Comparison of ENCODE assay signal across 1 cellular context in the genomic region with DNA sequence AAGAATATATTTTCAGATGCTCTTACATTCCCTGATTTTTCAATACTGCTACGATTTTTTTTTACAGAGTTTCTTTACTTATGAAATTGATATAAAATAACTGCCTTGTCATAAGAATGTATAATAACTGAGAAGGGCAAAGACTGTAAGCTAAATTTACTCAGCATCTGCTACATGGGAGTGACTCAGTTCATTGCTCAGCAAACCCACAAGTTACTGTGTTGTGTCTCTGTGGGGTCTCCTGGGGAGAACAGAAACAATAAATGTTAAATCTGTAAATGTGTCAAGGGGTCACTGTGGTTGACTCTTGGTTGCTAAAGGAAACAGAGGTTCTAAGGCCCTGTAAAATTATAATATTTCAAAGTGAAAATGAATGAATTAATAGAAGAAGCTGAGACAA.
A peak's percentile ranks its signal among the peaks of the same experiment; 100 is the strongest.
TF ChIP-seq lines count a peak whose summit lies in the region.

No MANE protein-coding gene starts in this region.

TF ChIP-seq in GM12878, 131 proteins besides CTCF, POLR2A, EP300 and RAD21 (continued from another document):
- TF ChIP-seq, protein P1, sequence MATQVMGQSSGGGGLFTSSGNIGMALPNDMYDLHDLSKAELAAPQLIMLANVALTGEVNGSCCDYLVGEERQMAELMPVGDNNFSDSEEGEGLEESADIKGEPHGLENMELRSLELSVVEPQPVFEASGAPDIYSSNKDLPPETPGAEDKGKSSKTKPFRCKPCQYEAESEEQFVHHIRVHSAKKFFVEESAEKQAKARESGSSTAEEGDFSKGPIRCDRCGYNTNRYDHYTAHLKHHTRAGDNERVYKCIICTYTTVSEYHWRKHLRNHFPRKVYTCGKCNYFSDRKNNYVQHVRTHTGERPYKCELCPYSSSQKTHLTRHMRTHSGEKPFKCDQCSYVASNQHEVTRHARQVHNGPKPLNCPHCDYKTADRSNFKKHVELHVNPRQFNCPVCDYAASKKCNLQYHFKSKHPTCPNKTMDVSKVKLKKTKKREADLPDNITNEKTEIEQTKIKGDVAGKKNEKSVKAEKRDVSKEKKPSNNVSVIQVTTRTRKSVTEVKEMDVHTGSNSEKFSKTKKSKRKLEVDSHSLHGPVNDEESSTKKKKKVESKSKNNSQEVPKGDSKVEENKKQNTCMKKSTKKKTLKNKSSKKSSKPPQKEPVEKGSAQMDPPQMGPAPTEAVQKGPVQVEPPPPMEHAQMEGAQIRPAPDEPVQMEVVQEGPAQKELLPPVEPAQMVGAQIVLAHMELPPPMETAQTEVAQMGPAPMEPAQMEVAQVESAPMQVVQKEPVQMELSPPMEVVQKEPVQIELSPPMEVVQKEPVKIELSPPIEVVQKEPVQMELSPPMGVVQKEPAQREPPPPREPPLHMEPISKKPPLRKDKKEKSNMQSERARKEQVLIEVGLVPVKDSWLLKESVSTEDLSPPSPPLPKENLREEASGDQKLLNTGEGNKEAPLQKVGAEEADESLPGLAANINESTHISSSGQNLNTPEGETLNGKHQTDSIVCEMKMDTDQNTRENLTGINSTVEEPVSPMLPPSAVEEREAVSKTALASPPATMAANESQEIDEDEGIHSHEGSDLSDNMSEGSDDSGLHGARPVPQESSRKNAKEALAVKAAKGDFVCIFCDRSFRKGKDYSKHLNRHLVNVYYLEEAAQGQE (IDR thresholded peaks at IDR 0.05; ENCODE audit: low read depth, low read length), result no peak
- TF ChIP-seq NR2C2 (IDR thresholded peaks at IDR 0.05; ENCODE audit: borderline replicate concordance, control insufficient read depth, insufficient read length, low read depth), result no peak
- no peak for TF ChIP-seq PML (IDR thresholded peaks at IDR 0.05; ENCODE audit: low read length)
- TF ChIP-seq, protein P2, sequence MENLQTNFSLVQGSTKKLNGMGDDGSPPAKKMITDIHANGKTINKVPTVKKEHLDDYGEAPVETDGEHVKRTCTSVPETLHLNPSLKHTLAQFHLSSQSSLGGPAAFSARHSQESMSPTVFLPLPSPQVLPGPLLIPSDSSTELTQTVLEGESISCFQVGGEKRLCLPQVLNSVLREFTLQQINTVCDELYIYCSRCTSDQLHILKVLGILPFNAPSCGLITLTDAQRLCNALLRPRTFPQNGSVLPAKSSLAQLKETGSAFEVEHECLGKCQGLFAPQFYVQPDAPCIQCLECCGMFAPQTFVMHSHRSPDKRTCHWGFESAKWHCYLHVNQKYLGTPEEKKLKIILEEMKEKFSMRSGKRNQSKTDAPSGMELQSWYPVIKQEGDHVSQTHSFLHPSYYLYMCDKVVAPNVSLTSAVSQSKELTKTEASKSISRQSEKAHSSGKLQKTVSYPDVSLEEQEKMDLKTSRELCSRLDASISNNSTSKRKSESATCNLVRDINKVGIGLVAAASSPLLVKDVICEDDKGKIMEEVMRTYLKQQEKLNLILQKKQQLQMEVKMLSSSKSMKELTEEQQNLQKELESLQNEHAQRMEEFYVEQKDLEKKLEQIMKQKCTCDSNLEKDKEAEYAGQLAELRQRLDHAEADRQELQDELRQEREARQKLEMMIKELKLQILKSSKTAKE (IDR thresholded peaks at IDR 0.05; ENCODE audit: low read depth, poor library complexity, severe bottlenecking), result peak; percentile 48
- TF ChIP-seq TCF12 (IDR thresholded peaks at IDR 0.05; ENCODE audit: low read depth, low read length), result 0 out of 2 replicates have a peak, but pooled peaks have one; percentile 22
- TF ChIP-seq ZNF217 (IDR thresholded peaks at IDR 0.05), result no peak
- TF ChIP-seq BHLHE40 (IDR thresholded peaks at IDR 0.05; ENCODE audit: borderline replicate concordance in 1 of 2, low read depth in 2 of 2, low read length in 1 of 2), result peak; percentile 15 to 35; a peak in 2 of 4 replicates
- TF ChIP-seq, protein P3, sequence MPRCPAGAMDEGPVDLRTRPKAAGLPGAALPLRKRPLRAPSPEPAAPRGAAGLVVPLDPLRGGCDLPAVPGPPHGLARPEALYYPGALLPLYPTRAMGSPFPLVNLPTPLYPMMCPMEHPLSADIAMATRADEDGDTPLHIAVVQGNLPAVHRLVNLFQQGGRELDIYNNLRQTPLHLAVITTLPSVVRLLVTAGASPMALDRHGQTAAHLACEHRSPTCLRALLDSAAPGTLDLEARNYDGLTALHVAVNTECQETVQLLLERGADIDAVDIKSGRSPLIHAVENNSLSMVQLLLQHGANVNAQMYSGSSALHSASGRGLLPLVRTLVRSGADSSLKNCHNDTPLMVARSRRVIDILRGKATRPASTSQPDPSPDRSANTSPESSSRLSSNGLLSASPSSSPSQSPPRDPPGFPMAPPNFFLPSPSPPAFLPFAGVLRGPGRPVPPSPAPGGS (IDR thresholded peaks at IDR 0.05; ENCODE audit: borderline replicate concordance, insufficient read depth, low read depth, low read length, poor library complexity, severe bottlenecking), result peak; percentile 62
- TF ChIP-seq TAF1 (IDR thresholded peaks at IDR 0.05; ENCODE audit: borderline replicate concordance, low read depth, low read length), result no peak
- TF ChIP-seq, protein P4, sequence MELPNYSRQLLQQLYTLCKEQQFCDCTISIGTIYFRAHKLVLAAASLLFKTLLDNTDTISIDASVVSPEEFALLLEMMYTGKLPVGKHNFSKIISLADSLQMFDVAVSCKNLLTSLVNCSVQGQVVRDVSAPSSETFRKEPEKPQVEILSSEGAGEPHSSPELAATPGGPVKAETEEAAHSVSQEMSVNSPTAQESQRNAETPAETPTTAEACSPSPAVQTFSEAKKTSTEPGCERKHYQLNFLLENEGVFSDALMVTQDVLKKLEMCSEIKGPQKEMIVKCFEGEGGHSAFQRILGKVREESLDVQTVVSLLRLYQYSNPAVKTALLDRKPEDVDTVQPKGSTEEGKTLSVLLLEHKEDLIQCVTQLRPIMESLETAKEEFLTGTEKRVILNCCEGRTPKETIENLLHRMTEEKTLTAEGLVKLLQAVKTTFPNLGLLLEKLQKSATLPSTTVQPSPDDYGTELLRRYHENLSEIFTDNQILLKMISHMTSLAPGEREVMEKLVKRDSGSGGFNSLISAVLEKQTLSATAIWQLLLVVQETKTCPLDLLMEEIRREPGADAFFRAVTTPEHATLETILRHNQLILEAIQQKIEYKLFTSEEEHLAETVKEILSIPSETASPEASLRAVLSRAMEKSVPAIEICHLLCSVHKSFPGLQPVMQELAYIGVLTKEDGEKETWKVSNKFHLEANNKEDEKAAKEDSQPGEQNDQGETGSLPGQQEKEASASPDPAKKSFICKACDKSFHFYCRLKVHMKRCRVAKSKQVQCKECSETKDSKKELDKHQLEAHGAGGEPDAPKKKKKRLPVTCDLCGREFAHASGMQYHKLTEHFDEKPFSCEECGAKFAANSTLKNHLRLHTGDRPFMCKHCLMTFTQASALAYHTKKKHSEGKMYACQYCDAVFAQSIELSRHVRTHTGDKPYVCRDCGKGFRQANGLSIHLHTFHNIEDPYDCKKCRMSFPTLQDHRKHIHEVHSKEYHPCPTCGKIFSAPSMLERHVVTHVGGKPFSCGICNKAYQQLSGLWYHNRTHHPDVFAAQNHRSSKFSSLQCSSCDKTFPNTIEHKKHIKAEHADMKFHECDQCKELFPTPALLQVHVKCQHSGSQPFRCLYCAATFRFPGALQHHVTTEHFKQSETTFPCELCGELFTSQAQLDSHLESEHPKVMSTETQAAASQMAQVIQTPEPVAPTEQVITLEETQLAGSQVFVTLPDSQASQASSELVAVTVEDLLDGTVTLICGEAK (IDR thresholded peaks at IDR 0.05; ENCODE audit: borderline replicate concordance), result no peak
- 0 out of 2 replicates have a peak, but pooled peaks have one; percentile 10 for TF ChIP-seq IRF4 (IDR thresholded peaks at IDR 0.05; ENCODE audit: low read depth, low read length)
- no peak for TF ChIP-seq IKZF1 (conservative IDR thresholded peaks at IDR 0.05)
- TF ChIP-seq, protein P5, sequence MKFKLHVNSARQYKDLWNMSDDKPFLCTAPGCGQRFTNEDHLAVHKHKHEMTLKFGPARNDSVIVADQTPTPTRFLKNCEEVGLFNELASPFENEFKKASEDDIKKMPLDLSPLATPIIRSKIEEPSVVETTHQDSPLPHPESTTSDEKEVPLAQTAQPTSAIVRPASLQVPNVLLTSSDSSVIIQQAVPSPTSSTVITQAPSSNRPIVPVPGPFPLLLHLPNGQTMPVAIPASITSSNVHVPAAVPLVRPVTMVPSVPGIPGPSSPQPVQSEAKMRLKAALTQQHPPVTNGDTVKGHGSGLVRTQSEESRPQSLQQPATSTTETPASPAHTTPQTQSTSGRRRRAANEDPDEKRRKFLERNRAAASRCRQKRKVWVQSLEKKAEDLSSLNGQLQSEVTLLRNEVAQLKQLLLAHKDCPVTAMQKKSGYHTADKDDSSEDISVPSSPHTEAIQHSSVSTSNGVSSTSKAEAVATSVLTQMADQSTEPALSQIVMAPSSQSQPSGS (IDR thresholded peaks at IDR 0.05; ENCODE audit: low read length), result 0 out of 2 replicates have a peak, but pooled peaks have one; percentile 52
- peak; percentile 63; the same call in 1 of the 2 replicates for TF ChIP-seq FOXM1 (IDR thresholded peaks at IDR 0.05; ENCODE audit: low read depth, low read length)
- TF ChIP-seq, protein P6, sequence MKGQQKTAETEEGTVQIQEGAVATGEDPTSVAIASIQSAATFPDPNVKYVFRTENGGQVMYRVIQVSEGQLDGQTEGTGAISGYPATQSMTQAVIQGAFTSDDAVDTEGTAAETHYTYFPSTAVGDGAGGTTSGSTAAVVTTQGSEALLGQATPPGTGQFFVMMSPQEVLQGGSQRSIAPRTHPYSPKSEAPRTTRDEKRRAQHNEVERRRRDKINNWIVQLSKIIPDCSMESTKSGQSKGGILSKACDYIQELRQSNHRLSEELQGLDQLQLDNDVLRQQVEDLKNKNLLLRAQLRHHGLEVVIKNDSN (IDR thresholded peaks at IDR 0.05; ENCODE audit: borderline replicate concordance, extremely low read length, insufficient read depth, low read depth, low read length), result no peak
- TF ChIP-seq, protein P7, sequence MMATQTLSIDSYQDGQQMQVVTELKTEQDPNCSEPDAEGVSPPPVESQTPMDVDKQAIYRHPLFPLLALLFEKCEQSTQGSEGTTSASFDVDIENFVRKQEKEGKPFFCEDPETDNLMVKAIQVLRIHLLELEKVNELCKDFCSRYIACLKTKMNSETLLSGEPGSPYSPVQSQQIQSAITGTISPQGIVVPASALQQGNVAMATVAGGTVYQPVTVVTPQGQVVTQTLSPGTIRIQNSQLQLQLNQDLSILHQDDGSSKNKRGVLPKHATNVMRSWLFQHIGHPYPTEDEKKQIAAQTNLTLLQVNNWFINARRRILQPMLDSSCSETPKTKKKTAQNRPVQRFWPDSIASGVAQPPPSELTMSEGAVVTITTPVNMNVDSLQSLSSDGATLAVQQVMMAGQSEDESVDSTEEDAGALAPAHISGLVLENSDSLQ (IDR thresholded peaks at IDR 0.05), result no peak
- TF ChIP-seq SREBF2 (IDR thresholded peaks at IDR 0.05; ENCODE audit: low read length), result no peak
- no peak for TF ChIP-seq WRNIP1 (IDR thresholded peaks at IDR 0.05; ENCODE audit: borderline replicate concordance, low read depth, low read length)
- no peak for TF ChIP-seq ZNF207 (IDR thresholded peaks at IDR 0.05; ENCODE audit: borderline replicate concordance)
- TF ChIP-seq CHD4 (IDR thresholded peaks at IDR 0.05), result no peak
- no peak for TF ChIP-seq CBX3 (IDR thresholded peaks at IDR 0.05; ENCODE audit: borderline replicate concordance, low read depth)
- no peak for TF ChIP-seq MTA2 (IDR thresholded peaks at IDR 0.05; ENCODE audit: low read depth)
- TF ChIP-seq NFIC (IDR thresholded peaks at IDR 0.05; ENCODE audit: low read depth, low read length), result peak; percentile 80
- peak; percentile 59; the same call in 1 of the 2 replicates for TF ChIP-seq MEF2A (IDR thresholded peaks at IDR 0.05; ENCODE audit: insufficient read depth, low read depth, low read length)
- no peak for TF ChIP-seq POU2F2 (IDR thresholded peaks at IDR 0.05; ENCODE audit: borderline replicate concordance, low read depth, low read length)
- no peak for TF ChIP-seq MYB (IDR thresholded peaks at IDR 0.05; ENCODE audit: borderline replicate concordance, low read depth, low read length)
- no peak; the same call in 1 of the 2 replicates for TF ChIP-seq JUNB (IDR thresholded peaks at IDR 0.05)
- no peak for TF ChIP-seq NFYA (IDR thresholded peaks at IDR 0.05; ENCODE audit: borderline replicate concordance, low read depth, low read length)
